In genomic region chr7:151426486-151426905, GRCh38 we compare ENCODE assay signal across 11 cellular contexts. TPM values are rescaled to one million over a fixed set of nuclear protein-coding genes. Genes with fewer than 3 reads are reported as not detected.
DNase-seq lines count a peak whose midpoint lies in the region; ATAC-seq and TF ChIP-seq lines count a peak whose summit lies in the region.
"Had no signal": no experiment of that assay in that cellular context is flagged by ENCODE, and none has a peak within 500 bp of the region (broad histone marks: within the 10 kb centered on the region; RNA-seq: fewer than 3 reads in every experiment).

No MANE protein-coding gene starts in this region.

- peaks cover 55% of the 10 kb centered on the region for H3K4me1 ChIP-seq in vagina

- H3K4me3 Mint-ChIP-seq in activated T-cell treated with anti-CD3 and anti-CD28 coated beads, Interleukin-2, amount 50 U/mL, for 24 hours, result no peak overlapping the region
- H3K4me3 Mint-ChIP-seq in activated T-cell treated with anti-CD3 and anti-CD28 coated beads, Interleukin-2, amount 50 U/mL, for 4 hours, result no peak overlapping the region

- H3K4me3 ChIP-seq in cardiac fibroblast (replicated peaks in 1 of 2; ENCODE audit: low read depth in 2 of 2, low read length in 2 of 2) (no peak overlapping the region), vagina (no peak overlapping the region)

- TF ChIP-seq POLR2A in vagina (IDR thresholded peaks at IDR 0.05), result no peak

- TF ChIP-seq CTCF in cardiac fibroblast (IDR thresholded peaks at IDR 0.05; ENCODE audit: low read depth, low read length), result no peak
- TF ChIP-seq CTCF in vagina (IDR thresholded peaks at IDR 0.05), result no peak

- peak; percentile 15 for DNase-seq in activated T-cell treated with anti-CD3 and anti-CD28 coated beads, Interleukin-2, amount 50 U/mL, for 24 hours
- DNase-seq in activated T-cell treated with anti-CD3 and anti-CD28 coated beads, Interleukin-2, amount 50 U/mL, for 4 hours, result no peak
- DNase-seq in cardiac fibroblast (ENCODE audit: low read depth in 2 of 2) (peak; percentile 86 to 98), medulla oblongata (ENCODE audit: extremely low spot score) (peak; percentile 50), vagina (ENCODE audit: extremely low spot score in 2 of 2) (no peak), NCI-H1417 treated with DMSO at 0.1 percent for 48 hours (lab: John Stamatoyannopoulos, UW) (no peak), DMS53 treated with DMSO at 0.1 percent for 48 hours (lab: John Stamatoyannopoulos, UW; ENCODE audit: unreplicated experiment) (no peak)
- DNase-seq in stimulated activated CD4-positive, alpha-beta T cell treated with anti-CD3 and anti-CD28 coated beads, Interleukin-4, amount 100 ng/mL, for 1 hour, result no peak
- DNase-seq: 8988T; naive thymus-derived CD8-positive, alpha-beta T cell had no signal

- no peaks in the 10 kb centered on the region for H3K36me3 ChIP-seq in vagina

- no peak overlapping the region for H3K27ac Mint-ChIP-seq in activated T-cell treated with anti-CD3 and anti-CD28 coated beads, Interleukin-2, amount 50 U/mL, for 24 hours

- ATAC-seq in activated T-cell treated with anti-CD3 and anti-CD28 coated beads, Interleukin-2, amount 50 U/mL, for 4 hours, result no peak
- ATAC-seq: naive thymus-derived CD8-positive, alpha-beta T cell had no signal

- H3K27me3 Mint-ChIP-seq in activated T-cell treated with anti-CD3 and anti-CD28 coated beads, Interleukin-2, amount 50 U/mL, for 24 hours, result no peaks in the 10 kb centered on the region
- H3K27me3 Mint-ChIP-seq in activated T-cell treated with anti-CD3 and anti-CD28 coated beads, Interleukin-2, amount 50 U/mL, for 4 hours (ENCODE audit: low read depth), result no peaks in the 10 kb centered on the region
- H3K27me3 Mint-ChIP-seq: naive thymus-derived CD8-positive, alpha-beta T cell had no signal

- H3K9me3 Mint-ChIP-seq in activated T-cell treated with anti-CD3 and anti-CD28 coated beads, Interleukin-2, amount 50 U/mL, for 24 hours, result no peaks in the 10 kb centered on the region
- no peaks in the 10 kb centered on the region for H3K9me3 Mint-ChIP-seq in activated T-cell treated with anti-CD3 and anti-CD28 coated beads, Interleukin-2, amount 50 U/mL, for 4 hours

- no peaks in the 10 kb centered on the region for H3K36me3 Mint-ChIP-seq in activated T-cell treated with anti-CD3 and anti-CD28 coated beads, Interleukin-2, amount 50 U/mL, for 24 hours (ENCODE audit: low read depth)
- H3K36me3 Mint-ChIP-seq in activated T-cell treated with anti-CD3 and anti-CD28 coated beads, Interleukin-2, amount 50 U/mL, for 4 hours (ENCODE audit: insufficient read depth), result no peaks in the 10 kb centered on the region

- peak overlapping the region; percentile 85 for H3K27ac ChIP-seq in vagina

- H3K9me3 ChIP-seq in vagina, result no peaks in the 10 kb centered on the region

- no peaks in the 10 kb centered on the region for H3K27me3 ChIP-seq in vagina

- intact Hi-C loops in vagina (cut with DNase I), result no loop called here

- H3K4me1 Mint-ChIP-seq in activated T-cell treated with anti-CD3 and anti-CD28 coated beads, Interleukin-2, amount 50 U/mL, for 24 hours (ENCODE audit: low read depth), result peaks cover 35% of the 10 kb centered on the region
- peaks cover 42% of the 10 kb centered on the region for H3K4me1 Mint-ChIP-seq in activated T-cell treated with anti-CD3 and anti-CD28 coated beads, Interleukin-2, amount 50 U/mL, for 4 hours (ENCODE audit: low read depth)

RNA-seq across cellular contexts. Expression of gene CRYGN, which starts 13.4 kb away (rescaled TPM):
- not detected for total RNA-seq in activated T-cell treated with anti-CD3 and anti-CD28 coated beads, Interleukin-2, amount 50 U/mL, for 4 hours
- total RNA-seq in vagina, result not detected
- total RNA-seq: bronchial epithelial cell had no signal

RNA-seq across cellular contexts. Expression of gene WDR86, which starts 16.7 kb away (rescaled TPM):
- under 1 TPM; 0.27 to 0.46 (median 0.37) TPM for total RNA-seq in activated T-cell treated with anti-CD3 and anti-CD28 coated beads, Interleukin-2, amount 50 U/mL, for 4 hours
- 19.4 TPM for total RNA-seq in vagina

Comparison
In these comparisons a context has a peak if more than half of its experiments do, and no peak if none do; other contexts are left out.
1. DNase-seq: peak in activated T-cell treated with anti-CD3 and anti-CD28 coated beads, Interleukin-2, amount 50 U/mL, for 24 hours (single experiment), cardiac fibroblast (2 of 2) and medulla oblongata (single experiment); none in activated T-cell treated with anti-CD3 and anti-CD28 coated beads, Interleukin-2, amount 50 U/mL, for 4 hours (single experiment), vagina (0 of 2), stimulated activated CD4-positive, alpha-beta T cell treated with anti-CD3 and anti-CD28 coated beads, Interleukin-4, amount 100 ng/mL, for 1 hour (single experiment), NCI-H1417 treated with DMSO at 0.1 percent for 48 hours (single experiment) and DMS53 treated with DMSO at 0.1 percent for 48 hours (single experiment).
2. RNA of gene WDR86, which starts 16.7 kb away (total RNA-seq): 19.4 TPM in vagina (single experiment); 0.27 to 0.46 TPM in activated T-cell treated with anti-CD3 and anti-CD28 coated beads, Interleukin-2, amount 50 U/mL, for 4 hours; every median in the first group is over 10 times any median in the second.